In the genomic region with DNA sequence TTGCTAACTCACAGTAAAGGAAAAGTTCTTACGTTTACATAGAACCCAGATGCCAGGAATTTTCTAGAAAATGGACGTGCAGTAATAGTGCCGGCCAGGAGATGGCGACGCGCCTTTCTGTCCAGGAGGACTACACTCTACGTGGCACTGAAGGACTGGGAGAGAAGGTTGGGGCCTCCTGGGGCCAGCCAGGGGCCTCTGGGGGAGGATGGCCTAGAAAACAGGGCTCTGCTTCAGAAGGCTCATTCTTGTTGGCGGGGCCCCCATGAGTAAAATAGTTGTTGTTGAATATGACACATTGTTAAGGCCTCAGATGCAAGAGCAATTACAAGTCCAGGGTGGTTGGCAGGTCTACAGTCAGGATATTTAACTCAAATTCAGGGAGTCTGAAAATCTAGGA, we compare ENCODE assay signal across 1 cellular context.
TF ChIP-seq lines count a peak whose summit lies in the region.

No MANE protein-coding gene starts in this region.

TF ChIP-seq in GM12878, 131 proteins besides CTCF, POLR2A, EP300 and RAD21 (continued from another document):
- TF ChIP-seq, protein P1, sequence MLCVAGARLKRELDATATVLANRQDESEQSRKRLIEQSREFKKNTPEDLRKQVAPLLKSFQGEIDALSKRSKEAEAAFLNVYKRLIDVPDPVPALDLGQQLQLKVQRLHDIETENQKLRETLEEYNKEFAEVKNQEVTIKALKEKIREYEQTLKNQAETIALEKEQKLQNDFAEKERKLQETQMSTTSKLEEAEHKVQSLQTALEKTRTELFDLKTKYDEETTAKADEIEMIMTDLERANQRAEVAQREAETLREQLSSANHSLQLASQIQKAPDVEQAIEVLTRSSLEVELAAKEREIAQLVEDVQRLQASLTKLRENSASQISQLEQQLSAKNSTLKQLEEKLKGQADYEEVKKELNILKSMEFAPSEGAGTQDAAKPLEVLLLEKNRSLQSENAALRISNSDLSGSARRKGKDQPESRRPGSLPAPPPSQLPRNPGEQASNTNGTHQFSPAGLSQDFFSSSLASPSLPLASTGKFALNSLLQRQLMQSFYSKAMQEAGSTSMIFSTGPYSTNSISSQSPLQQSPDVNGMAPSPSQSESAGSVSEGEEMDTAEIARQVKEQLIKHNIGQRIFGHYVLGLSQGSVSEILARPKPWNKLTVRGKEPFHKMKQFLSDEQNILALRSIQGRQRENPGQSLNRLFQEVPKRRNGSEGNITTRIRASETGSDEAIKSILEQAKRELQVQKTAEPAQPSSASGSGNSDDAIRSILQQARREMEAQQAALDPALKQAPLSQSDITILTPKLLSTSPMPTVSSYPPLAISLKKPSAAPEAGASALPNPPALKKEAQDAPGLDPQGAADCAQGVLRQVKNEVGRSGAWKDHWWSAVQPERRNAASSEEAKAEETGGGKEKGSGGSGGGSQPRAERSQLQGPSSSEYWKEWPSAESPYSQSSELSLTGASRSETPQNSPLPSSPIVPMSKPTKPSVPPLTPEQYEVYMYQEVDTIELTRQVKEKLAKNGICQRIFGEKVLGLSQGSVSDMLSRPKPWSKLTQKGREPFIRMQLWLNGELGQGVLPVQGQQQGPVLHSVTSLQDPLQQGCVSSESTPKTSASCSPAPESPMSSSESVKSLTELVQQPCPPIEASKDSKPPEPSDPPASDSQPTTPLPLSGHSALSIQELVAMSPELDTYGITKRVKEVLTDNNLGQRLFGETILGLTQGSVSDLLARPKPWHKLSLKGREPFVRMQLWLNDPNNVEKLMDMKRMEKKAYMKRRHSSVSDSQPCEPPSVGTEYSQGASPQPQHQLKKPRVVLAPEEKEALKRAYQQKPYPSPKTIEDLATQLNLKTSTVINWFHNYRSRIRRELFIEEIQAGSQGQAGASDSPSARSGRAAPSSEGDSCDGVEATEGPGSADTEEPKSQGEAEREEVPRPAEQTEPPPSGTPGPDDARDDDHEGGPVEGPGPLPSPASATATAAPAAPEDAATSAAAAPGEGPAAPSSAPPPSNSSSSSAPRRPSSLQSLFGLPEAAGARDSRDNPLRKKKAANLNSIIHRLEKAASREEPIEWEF (IDR thresholded peaks at IDR 0.05; ENCODE audit: insufficient replicate concordance, low read depth, low read length), result no peak
- TF ChIP-seq CREB1 (IDR thresholded peaks at IDR 0.05; ENCODE audit: low read depth) (0 out of 2 replicates have a peak, but pooled peaks have one; percentile 33), FOS (IDR thresholded peaks at IDR 0.05; ENCODE audit: borderline replicate concordance, extremely low read depth, insufficient read length) (no peak), MYC (IDR thresholded peaks at IDR 0.05; ENCODE audit: insufficient read depth, insufficient read length, insufficient replicate concordance, low read length, severe bottlenecking) (no peak), SPI1 (IDR thresholded peaks at IDR 0.05; ENCODE audit: borderline replicate concordance, insufficient read depth, low read depth, low read length) (no peak), CEBPB (IDR thresholded peaks at IDR 0.05; ENCODE audit: borderline replicate concordance in 1 of 2, low read depth in 2 of 2, low read length in 2 of 2) (no peak), CBX3 (IDR thresholded peaks at IDR 0.05; ENCODE audit: borderline replicate concordance, low read depth) (no peak), SUZ12 (IDR thresholded peaks at IDR 0.05; ENCODE audit: unreplicated experiment) (no peak), ZBED1 (IDR thresholded peaks at IDR 0.05; ENCODE audit: borderline replicate concordance) (no peak), SMAD5 (IDR thresholded peaks at IDR 0.05; ENCODE audit: low read depth) (no peak), ZNF217 (IDR thresholded peaks at IDR 0.05) (no peak), MEF2B (IDR thresholded peaks at IDR 0.05; ENCODE audit: partially characterized antibody, poor library complexity, severe bottlenecking) (no peak), NKRF (conservative IDR thresholded peaks at IDR 0.05) (no peak), GATAD2B (conservative IDR thresholded peaks at IDR 0.05; ENCODE audit: low read depth) (no peak), SMC3 (IDR thresholded peaks at IDR 0.05; ENCODE audit: borderline replicate concordance, low read length) (peak; percentile 82; the same call in 1 of the 2 replicates), NR2F1 (conservative IDR thresholded peaks at IDR 0.05) (no peak), STAT3 (IDR thresholded peaks at IDR 0.05; ENCODE audit: low read depth, low read length) (no peak), NFIC (IDR thresholded peaks at IDR 0.05; ENCODE audit: low read depth, low read length) (no peak), ZNF622 (IDR thresholded peaks at IDR 0.05) (no peak), HCFC1 (IDR thresholded peaks at IDR 0.05; ENCODE audit: low read length) (no peak), YBX1 (IDR thresholded peaks at IDR 0.05) (no peak), MTA3 (IDR thresholded peaks at IDR 0.05; ENCODE audit: borderline replicate concordance, low read length) (no peak), CREM (IDR thresholded peaks at IDR 0.05; ENCODE audit: low read depth) (peak; percentile 52; the same call in 1 of the 2 replicates), HDGF (IDR thresholded peaks at IDR 0.05) (no peak), MEF2A (IDR thresholded peaks at IDR 0.05; ENCODE audit: insufficient read depth, low read depth, low read length) (peak; percentile 35; the same call in 1 of the 2 replicates), PAX5 (IDR thresholded peaks at IDR 0.05; ENCODE audit: borderline replicate concordance, low read depth, low read length) (no peak), RB1 (IDR thresholded peaks at IDR 0.05; ENCODE audit: borderline replicate concordance) (no peak), PKNOX1 (IDR thresholded peaks at IDR 0.05) (no peak), ZNF384 (IDR thresholded peaks at IDR 0.05; ENCODE audit: borderline replicate concordance, low read depth, low read length) (no peak), FOXM1 (IDR thresholded peaks at IDR 0.05; ENCODE audit: low read depth, low read length) (0 out of 2 replicates have a peak, but pooled peaks have one; percentile 36), BCLAF1 (IDR thresholded peaks at IDR 0.05) (no peak), KDM1A (IDR thresholded peaks at IDR 0.05; ENCODE audit: borderline replicate concordance) (no peak), CHD2 (IDR thresholded peaks at IDR 0.05; ENCODE audit: borderline replicate concordance, low read depth, low read length) (no peak), NFYA (IDR thresholded peaks at IDR 0.05; ENCODE audit: borderline replicate concordance, low read depth, low read length) (no peak), JUND (IDR thresholded peaks at IDR 0.05; ENCODE audit: low read depth, low read length) (no peak), DPF2 (IDR thresholded peaks at IDR 0.05) (no peak), CBFB (IDR thresholded peaks at IDR 0.05; ENCODE audit: low read depth) (no peak)
- TF ChIP-seq, protein P2, sequence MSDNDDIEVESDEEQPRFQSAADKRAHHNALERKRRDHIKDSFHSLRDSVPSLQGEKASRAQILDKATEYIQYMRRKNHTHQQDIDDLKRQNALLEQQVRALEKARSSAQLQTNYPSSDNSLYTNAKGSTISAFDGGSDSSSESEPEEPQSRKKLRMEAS (IDR thresholded peaks at IDR 0.05; ENCODE audit: low read depth, low read length), result no peak
- TF ChIP-seq, protein P3, sequence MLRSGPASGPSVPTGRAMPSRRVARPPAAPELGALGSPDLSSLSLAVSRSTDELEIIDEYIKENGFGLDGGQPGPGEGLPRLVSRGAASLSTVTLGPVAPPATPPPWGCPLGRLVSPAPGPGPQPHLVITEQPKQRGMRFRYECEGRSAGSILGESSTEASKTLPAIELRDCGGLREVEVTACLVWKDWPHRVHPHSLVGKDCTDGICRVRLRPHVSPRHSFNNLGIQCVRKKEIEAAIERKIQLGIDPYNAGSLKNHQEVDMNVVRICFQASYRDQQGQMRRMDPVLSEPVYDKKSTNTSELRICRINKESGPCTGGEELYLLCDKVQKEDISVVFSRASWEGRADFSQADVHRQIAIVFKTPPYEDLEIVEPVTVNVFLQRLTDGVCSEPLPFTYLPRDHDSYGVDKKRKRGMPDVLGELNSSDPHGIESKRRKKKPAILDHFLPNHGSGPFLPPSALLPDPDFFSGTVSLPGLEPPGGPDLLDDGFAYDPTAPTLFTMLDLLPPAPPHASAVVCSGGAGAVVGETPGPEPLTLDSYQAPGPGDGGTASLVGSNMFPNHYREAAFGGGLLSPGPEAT (IDR thresholded peaks at IDR 0.05; ENCODE audit: low read depth), result no peak
- TF ChIP-seq, protein P4, sequence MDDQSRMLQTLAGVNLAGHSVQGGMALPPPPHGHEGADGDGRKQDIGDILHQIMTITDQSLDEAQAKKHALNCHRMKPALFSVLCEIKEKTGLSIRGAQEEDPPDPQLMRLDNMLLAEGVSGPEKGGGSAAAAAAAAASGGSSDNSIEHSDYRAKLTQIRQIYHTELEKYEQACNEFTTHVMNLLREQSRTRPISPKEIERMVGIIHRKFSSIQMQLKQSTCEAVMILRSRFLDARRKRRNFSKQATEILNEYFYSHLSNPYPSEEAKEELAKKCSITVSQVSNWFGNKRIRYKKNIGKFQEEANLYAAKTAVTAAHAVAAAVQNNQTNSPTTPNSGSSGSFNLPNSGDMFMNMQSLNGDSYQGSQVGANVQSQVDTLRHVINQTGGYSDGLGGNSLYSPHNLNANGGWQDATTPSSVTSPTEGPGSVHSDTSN (IDR thresholded peaks at IDR 0.05; ENCODE audit: insufficient replicate concordance, low read depth, low read length), result no peak
